In genomic region chr19:43779820-43780219, GRCh38 we compare ENCODE assay signal across 8 cellular contexts. TPM values are rescaled to one million over a fixed set of nuclear protein-coding genes. Genes with fewer than 3 reads are reported as not detected.
A peak's percentile ranks its signal among the peaks of the same experiment; 100 is the strongest.
DNase-seq lines count a peak whose midpoint lies in the region; ATAC-seq and TF ChIP-seq lines count a peak whose summit lies in the region.

No MANE protein-coding gene starts in this region.

- H3K27me3 ChIP-seq in naive thymus-derived CD4-positive, alpha-beta T cell (ENCODE audit: control insufficient read depth in 2 of 2, insufficient read depth in 2 of 2, low read length in 2 of 2) = no peaks in the 10 kb centered on the region

- intact Hi-C loops in naive thymus-derived CD4-positive, alpha-beta T cell (cut with micrococcal nuclease) = loop anchor here (1.0 to 10.0 kb wide), 5 partner anchors 15 to 972 kb away; partner anchors contain the start of genes ETHE1 (in 1 of the 2) and SMG9 (in 1 of the 2)

- no peak for ATAC-seq in activated naive CD4-positive, alpha-beta T cell treated with anti-CD3 and anti-CD28 coated beads, Interleukin-2, amount 50 U/mL, for 72 hours
- ATAC-seq in naive thymus-derived CD4-positive, alpha-beta T cell = no peak
- ATAC-seq in WTC11 = no peak
- no peak for ATAC-seq in GM19397 (IDR thresholded peaks at IDR 0.05; ENCODE audit: unreplicated experiment)

- no peaks in the 10 kb centered on the region for H3K9me3 ChIP-seq in naive thymus-derived CD4-positive, alpha-beta T cell (ENCODE audit: control insufficient read depth in 2 of 3, low read length in 3 of 3)

- DNase-seq in GF-D8 (lab: John Stamatoyannopoulos, UW) (peak; percentile 47), M059J (ENCODE audit: low read depth) (peak; percentile 42), WTC11 (ENCODE audit: low spot score) (no peak), DMS 273 treated with DMSO at 0.1 percent for 48 hours (lab: John Stamatoyannopoulos, UW) (no peak)
- no peak for DNase-seq in activated naive CD4-positive, alpha-beta T cell treated with anti-CD3 and anti-CD28 coated beads, Interleukin-2, amount 50 U/mL, for 72 hours (ENCODE audit: low spot score in 2 of 2)
- DNase-seq in naive thymus-derived CD4-positive, alpha-beta T cell = peak in 1 of 9 donors; percentile 21
- no peak for DNase-seq in activated CD4-positive, CD25-positive, alpha-beta regulatory T cell (lab: John Stamatoyannopoulos, UW)

- no peaks in the 10 kb centered on the region for H3K36me3 ChIP-seq in naive thymus-derived CD4-positive, alpha-beta T cell (ENCODE audit: control insufficient read depth in 2 of 3, insufficient read depth in 3 of 3, low read length in 3 of 3)

- peak overlapping the region; percentile 66 to 87 (median 81) for H3K4me3 Mint-ChIP-seq in naive thymus-derived CD4-positive, alpha-beta T cell
- H3K4me3 Mint-ChIP-seq in WTC11 = no peak overlapping the region

- peaks cover 38 to 57% of the 10 kb centered on the region in 2 donors for H3K4me1 ChIP-seq in naive thymus-derived CD4-positive, alpha-beta T cell (ENCODE audit: control insufficient read depth in 2 of 2, insufficient read depth in 2 of 2, low read length in 2 of 2)

- H3K4me3 ChIP-seq in naive thymus-derived CD4-positive, alpha-beta T cell (ENCODE audit: low read length) = peak overlapping the region; percentile 42

- peaks cover 0 to 5% of the 10 kb centered on the region in 2 donors for H3K9me3 Mint-ChIP-seq in activated naive CD4-positive, alpha-beta T cell treated with anti-CD3 and anti-CD28 coated beads, Interleukin-2, amount 50 U/mL, for 72 hours
- H3K9me3 Mint-ChIP-seq in naive thymus-derived CD4-positive, alpha-beta T cell = peaks cover 0 to 2% (median 0%) of the 10 kb centered on the region in 11 donors
- H3K9me3 Mint-ChIP-seq in WTC11 = no peaks in the 10 kb centered on the region

- peaks cover 64 to 92% (median 77%) of the 10 kb centered on the region in 7 donors for H3K4me1 Mint-ChIP-seq in naive thymus-derived CD4-positive, alpha-beta T cell
- H3K4me1 Mint-ChIP-seq in WTC11 = peaks cover 38% of the 10 kb centered on the region

- H3K27me3 Mint-ChIP-seq in naive thymus-derived CD4-positive, alpha-beta T cell = no peaks in the 10 kb centered on the region
- H3K27me3 Mint-ChIP-seq in WTC11 (ENCODE audit: low read depth) = peaks cover 26% of the 10 kb centered on the region

- peaks cover 42 to 47% of the 10 kb centered on the region in 2 donors for H3K36me3 Mint-ChIP-seq in activated naive CD4-positive, alpha-beta T cell treated with anti-CD3 and anti-CD28 coated beads, Interleukin-2, amount 50 U/mL, for 72 hours
- peaks cover 0 to 17% (median 0%) of the 10 kb centered on the region in 5 donors for H3K36me3 Mint-ChIP-seq in naive thymus-derived CD4-positive, alpha-beta T cell
- no peaks in the 10 kb centered on the region for H3K36me3 Mint-ChIP-seq in WTC11

- POLR2A ChIA-PET in naive thymus-derived CD4-positive, alpha-beta T cell (lab: Charles Lee) = interaction anchor here (0.8 to 7.9 kb wide), 4 partner anchors 14 to 34 kb away, joined by 3 to 100 read pairs (median 16); partner anchors contain the start of gene SMG9
- POLR2A ChIA-PET in WTC11 (lab: Charles Lee) = no interaction called here

- H3K27ac ChIP-seq in naive thymus-derived CD4-positive, alpha-beta T cell (ENCODE audit: low read depth, low read length) = peak overlapping the region; percentile 71

- CTCF ChIA-PET in naive thymus-derived CD4-positive, alpha-beta T cell (lab: Charles Lee) = interaction anchor here (1.0 to 2.6 kb wide), 3 partner anchors 12 to 35 kb away, joined by 3 to 11 read pairs (median 4); no protein-coding TSS in a partner anchor
- CTCF ChIA-PET in WTC11 (lab: Charles Lee) = interaction anchor here (0.6 to 7.4 kb wide), 5 partner anchors 13 to 35 kb away, joined by 3 to 101 read pairs (median 4); partner anchors contain the start of genes LYPD5 and SMG9

- TF ChIP-seq CTCF in WTC11 (IDR thresholded peaks at IDR 0.05) = no peak

- H3K27ac Mint-ChIP-seq in activated naive CD4-positive, alpha-beta T cell treated with anti-CD3 and anti-CD28 coated beads, Interleukin-2, amount 50 U/mL, for 72 hours = peak overlapping the region; percentile 88 to 89
- H3K27ac Mint-ChIP-seq in naive thymus-derived CD4-positive, alpha-beta T cell = peak overlapping the region; percentile 86 to 96 (median 93)
- H3K27ac Mint-ChIP-seq in WTC11 = no peak overlapping the region

TF ChIP-seq in WTC11, 78 proteins besides CTCF, POLR2A, EP300 and RAD21 (continues in another document):
- no peak for TF ChIP-seq ZMAT4 (CRISPR knock-in tag; IDR thresholded peaks at IDR 0.05)
- no peak for TF ChIP-seq ZNF121 (CRISPR knock-in tag; IDR thresholded peaks at IDR 0.05)
- no peak for TF ChIP-seq E2F1 (CRISPR knock-in tag; IDR thresholded peaks at IDR 0.05)
- no peak for TF ChIP-seq OVOL2 (CRISPR knock-in tag; IDR thresholded peaks at IDR 0.05; ENCODE audit: borderline replicate concordance)
- no peak for TF ChIP-seq TEAD1 (CRISPR knock-in tag; IDR thresholded peaks at IDR 0.05)
- TF ChIP-seq PREB (CRISPR knock-in tag; IDR thresholded peaks at IDR 0.05; ENCODE audit: borderline replicate concordance) = no peak
- no peak for TF ChIP-seq RORB (CRISPR knock-in tag; IDR thresholded peaks at IDR 0.05)
- no peak for TF ChIP-seq ETV6 (CRISPR knock-in tag; IDR thresholded peaks at IDR 0.05)
- no peak for TF ChIP-seq ESRRA (CRISPR knock-in tag; IDR thresholded peaks at IDR 0.05; ENCODE audit: borderline replicate concordance)
- no peak for TF ChIP-seq ZNF317 (CRISPR knock-in tag; IDR thresholded peaks at IDR 0.05; ENCODE audit: borderline replicate concordance, low read depth)
- TF ChIP-seq JUN (CRISPR knock-in tag; IDR thresholded peaks at IDR 0.05) = no peak
- no peak for TF ChIP-seq E2F5 (CRISPR knock-in tag; IDR thresholded peaks at IDR 0.05)
- no peak for TF ChIP-seq CBFB (CRISPR knock-in tag; IDR thresholded peaks at IDR 0.05; ENCODE audit: low read depth)
- TF ChIP-seq NFYB (CRISPR knock-in tag; conservative IDR thresholded peaks at IDR 0.05; ENCODE audit: low read depth) = no peak

RNA-seq across cellular contexts. Expression of gene KCNN4, which starts 1.0 kb away (rescaled TPM):
- total RNA-seq in M059J (2014; rRNA removed; shearing (Covaris generic)) = 20.6 and 30.3 TPM in 2 replicates
- total RNA-seq in activated naive CD4-positive, alpha-beta T cell treated with anti-CD3 and anti-CD28 coated beads, Interleukin-2, amount 50 U/mL, for 72 hours = 100 to 1,000 TPM; 110 to 145 TPM
- total RNA-seq in naive thymus-derived CD4-positive, alpha-beta T cell = 10 to 100 TPM; 12.8 to 53.4 (median 18.8) TPM
- polyA plus RNA-seq in naive thymus-derived CD4-positive, alpha-beta T cell = 10 to 100 TPM in 1 of 2 donors, 1 to 10 TPM in 1; 8.1 to 16.0 TPM
- 0.76 to 1.1 TPM (median 0.98 TPM) in 3 replicates for total RNA-seq in WTC11 (2021)

RNA-seq across cellular contexts. Expression of gene LYPD5, which starts 22.4 kb away (rescaled TPM):
- total RNA-seq in M059J (2014; rRNA removed; shearing (Covaris generic)) = 2.1 and 5.5 TPM in 2 replicates
- 1 to 10 TPM in 1 of 2 donors, under 1 TPM in 1; 0.97 to 3.8 TPM for total RNA-seq in activated naive CD4-positive, alpha-beta T cell treated with anti-CD3 and anti-CD28 coated beads, Interleukin-2, amount 50 U/mL, for 72 hours
- total RNA-seq in naive thymus-derived CD4-positive, alpha-beta T cell = under 1 TPM in 4 of 5 experiments, not detected in 1; 0.19 to 0.89 (median 0.61) TPM
- under 1 TPM; 0.28 to 0.34 TPM for polyA plus RNA-seq in naive thymus-derived CD4-positive, alpha-beta T cell
- 0.39 to 0.78 TPM (median 0.46 TPM) in 3 replicates for total RNA-seq in WTC11 (2021)

RNA-seq across cellular contexts. Expression of gene SMG9, which starts 25.1 kb away (rescaled TPM):
- 16.0 and 24.0 TPM in 2 replicates for total RNA-seq in M059J (2014; rRNA removed; shearing (Covaris generic))
- total RNA-seq in activated naive CD4-positive, alpha-beta T cell treated with anti-CD3 and anti-CD28 coated beads, Interleukin-2, amount 50 U/mL, for 72 hours = 100 to 1,000 TPM in 1 of 2 donors, 10 to 100 TPM in 1; 62.8 to 145 TPM
- 10 to 100 TPM; 48.5 to 75.9 (median 53.9) TPM for total RNA-seq in naive thymus-derived CD4-positive, alpha-beta T cell
- polyA plus RNA-seq in naive thymus-derived CD4-positive, alpha-beta T cell = 1 to 10 TPM; 7.9 to 9.8 TPM
- 25.7 to 39.6 TPM (median 34.3 TPM) in 3 replicates for total RNA-seq in WTC11 (2021)

RNA-seq across cellular contexts. Expression of gene ZNF283, which starts 47.3 kb away (rescaled TPM):
- total RNA-seq in M059J (2014; rRNA removed; shearing (Covaris generic)) = 4.2 and 5.6 TPM in 2 replicates
- 10 to 100 TPM in 1 of 2 donors, 1 to 10 TPM in 1; 7.7 to 12.0 TPM for total RNA-seq in activated naive CD4-positive, alpha-beta T cell treated with anti-CD3 and anti-CD28 coated beads, Interleukin-2, amount 50 U/mL, for 72 hours
- total RNA-seq in naive thymus-derived CD4-positive, alpha-beta T cell = 10 to 100 TPM in 2 of 5 experiments, 1 to 10 TPM in 3; 4.3 to 24.4 (median 7.7) TPM
- polyA plus RNA-seq in naive thymus-derived CD4-positive, alpha-beta T cell = 1 to 10 TPM; 2.2 to 3.7 TPM
- 6.2 to 7.1 TPM (median 6.7 TPM) in 3 replicates for total RNA-seq in WTC11 (2021)

Comparison
In these comparisons a context has a peak if more than half of its experiments do, and no peak if none do; other contexts are left out.
1. DNase-seq: peak in GF-D8 (single experiment) and M059J (single experiment); none in activated naive CD4-positive, alpha-beta T cell treated with anti-CD3 and anti-CD28 coated beads, Interleukin-2, amount 50 U/mL, for 72 hours (0 of 2), WTC11 (single experiment), activated CD4-positive, CD25-positive, alpha-beta regulatory T cell (0 of 4) and DMS 273 treated with DMSO at 0.1 percent for 48 hours (single experiment).